In the genomic region with DNA sequence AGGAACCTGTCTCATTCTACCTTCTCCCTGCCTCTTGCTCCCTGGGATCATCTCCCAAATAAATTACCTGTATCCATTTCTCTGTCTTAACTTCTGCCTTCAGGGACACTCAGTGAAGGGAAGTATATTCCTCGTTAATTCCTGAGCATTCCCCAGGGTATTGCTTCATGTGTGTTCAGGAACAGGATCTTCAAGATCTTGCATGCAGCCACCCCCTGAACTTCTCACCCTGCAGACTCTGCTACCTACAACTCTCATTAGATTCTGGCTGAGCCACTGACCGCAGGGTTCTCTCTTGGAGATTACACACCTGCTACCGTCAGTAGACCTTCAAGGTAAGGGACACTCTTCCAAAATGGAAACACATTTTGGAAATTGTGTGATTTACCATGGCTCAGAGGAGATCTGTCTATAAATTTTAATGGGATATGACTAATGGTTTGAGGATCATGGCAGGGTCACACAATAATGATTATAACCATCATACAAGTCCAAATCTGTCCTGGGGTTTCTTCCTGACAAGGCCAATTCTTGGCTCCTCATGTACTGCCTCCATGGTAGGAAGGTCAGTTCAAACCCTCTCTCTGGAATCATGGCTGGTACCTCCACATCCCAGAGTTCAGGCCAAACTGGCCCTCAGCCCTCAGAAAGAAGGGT, we compare ENCODE assay signal across 23 cellular contexts. TPM values are rescaled to one million over a fixed set of nuclear protein-coding genes. Genes with fewer than 3 reads are reported as not detected.
DNase-seq lines count a peak whose midpoint lies in the region; ATAC-seq and TF ChIP-seq lines count a peak whose summit lies in the region.
"Had no signal": no experiment of that assay in that cellular context is flagged by ENCODE, and none has a peak within 500 bp of the region (broad histone marks: within the 10 kb centered on the region; RNA-seq: fewer than 3 reads in every experiment).

No MANE protein-coding gene starts in this region.

- H3K36me3 ChIP-seq in brain microvascular endothelial cell (replicated peaks) (no peaks in the 10 kb centered on the region), hepatocyte (replicated peaks; ENCODE audit: insufficient read depth, low read depth) (no peaks in the 10 kb centered on the region), WERI-Rb-1 (no peaks in the 10 kb centered on the region)
- H3K36me3 ChIP-seq: breast epithelium, left lung, suprapubic skin had no signal

- POLR2A ChIA-PET in activated CD4-positive, alpha-beta T cell treated with anti-CD3 and anti-CD28 coated beads for 36 hours (lab: Charles Lee): no interaction called here

- H4K20me1 ChIP-seq in hepatocyte (ENCODE audit: insufficient read depth, poor library complexity, severe bottlenecking): no peaks in the 10 kb centered on the region

- no peaks in the 10 kb centered on the region for H3K9me2 ChIP-seq in hepatocyte (replicated peaks; ENCODE audit: insufficient read depth)

- TF ChIP-seq CTCF in AG10803 (conservative IDR thresholded peaks at IDR 0.05; ENCODE audit: low read length) (no peak), brain microvascular endothelial cell (IDR thresholded peaks at IDR 0.05; ENCODE audit: low read depth, low read length, missing control alignments) (no peak), hepatocyte (IDR thresholded peaks at IDR 0.05; ENCODE audit: poor library complexity) (no peak), WERI-Rb-1 (IDR thresholded peaks at IDR 0.05; ENCODE audit: low read depth, low read length) (no peak)

- H3K36me3 Mint-ChIP-seq in activated CD4-positive, alpha-beta T cell treated with anti-CD3 and anti-CD28 coated beads for 36 hours (ENCODE audit: low read depth): no peaks in the 10 kb centered on the region

- H3K27me3 ChIP-seq in brain microvascular endothelial cell (replicated peaks) (no peaks in the 10 kb centered on the region), hepatocyte (no peaks in the 10 kb centered on the region), WERI-Rb-1 (ENCODE audit: insufficient read depth, low read depth, severe bottlenecking) (no peaks in the 10 kb centered on the region)
- H3K27me3 ChIP-seq: breast epithelium, left lung, suprapubic skin had no signal

- H3K4me3 Mint-ChIP-seq in activated CD4-positive, alpha-beta T cell treated with anti-CD3 and anti-CD28 coated beads for 36 hours: no peak overlapping the region
- H3K4me3 Mint-ChIP-seq: activated T-helper 17 cell treated with anti-CD3 and anti-CD28 coated beads, Interleukin-2, amount 50 U/mL, for 72 hours; CD4-positive, alpha-beta T cell; dendritic cell treated with granulocyte-macrophage colony-stimulating factor and Interleukin-4, amounts not matched to agents 40 ng/mL and 50 ng/mL, for 4 days; T-helper 2 cell treated with Interferon-gamma antibody and Interleukin-4, amounts not matched to agents 5 μg/mL and 100 μg/mL, for 36 hours had no signal

- H3K4me3 ChIP-seq in AG10803 (ENCODE audit: low read length) (no peak overlapping the region), brain microvascular endothelial cell (ENCODE audit: low read depth, low read length) (no peak overlapping the region), hepatocyte (no peak overlapping the region), WERI-Rb-1 (ENCODE audit: low read depth, low read length) (no peak overlapping the region)
- H3K4me3 ChIP-seq: breast epithelium, left lung, mucosa of descending colon, SK-N-MC, suprapubic skin had no signal

- no peak overlapping the region for H3K4me2 ChIP-seq in hepatocyte

- no peak overlapping the region for H2AFZ ChIP-seq in hepatocyte

- no peak overlapping the region for H3K27ac Mint-ChIP-seq in activated CD4-positive, alpha-beta T cell treated with anti-CD3 and anti-CD28 coated beads for 36 hours
- H3K27ac Mint-ChIP-seq: activated T-helper 17 cell treated with anti-CD3 and anti-CD28 coated beads, Interleukin-2, amount 50 U/mL, for 72 hours; CD4-positive, alpha-beta T cell; dendritic cell treated with granulocyte-macrophage colony-stimulating factor and Interleukin-4, amounts not matched to agents 40 ng/mL and 50 ng/mL, for 4 days; T-helper 2 cell treated with Interferon-gamma antibody and Interleukin-4, amounts not matched to agents 5 μg/mL and 100 μg/mL, for 36 hours had no signal

- peak; percentile 53 for DNase-seq in AG10803 (ENCODE audit: low read depth)
- DNase-seq in HuH-7.5 (ENCODE audit: low spot score): peak; percentile 15
- DNase-seq in brain microvascular endothelial cell: peak; percentile 43
- peak; percentile 38 for DNase-seq in hepatocyte (ENCODE audit: low spot score)
- no peak for DNase-seq in WERI-Rb-1
- no peak for DNase-seq in DMS79 (lab: John Stamatoyannopoulos, UW)
- DNase-seq in mucosa of gallbladder (ENCODE audit: low spot score): no peak
- no peak for DNase-seq in activated CD4-positive, alpha-beta T cell treated with anti-CD3 and anti-CD28 coated beads for 36 hours
- DNase-seq: activated CD4-positive, CD25-positive, alpha-beta regulatory T cell treated with anti-CD3 and anti-CD28 coated beads, Interleukin-2, amount 50 U/mL, for 72 hours; CD4-positive, alpha-beta T cell; KBM-7; left lung; mucosa of descending colon; NCI-H1105; NCI-H2107; NCI-H526; OCI-M1 had no signal

- intact Hi-C loops in activated CD4-positive, alpha-beta T cell treated with anti-CD3 and anti-CD28 coated beads for 36 hours (cut with DNase I, micrococcal nuclease): no loop called here

- no peak for ATAC-seq in activated CD4-positive, alpha-beta T cell treated with anti-CD3 and anti-CD28 coated beads for 36 hours
- ATAC-seq: activated T-helper 17 cell treated with anti-CD3 and anti-CD28 coated beads, Interleukin-2, amount 50 U/mL, for 72 hours; left lung; mucosa of descending colon had no signal

- 66% methylated on average over 3 of the region's 3 CpGs for WGBS in hepatocyte (ENCODE audit: low lambda C conversion rate, missing lambda C conversion rate)

- no peaks in the 10 kb centered on the region for H3K4me1 Mint-ChIP-seq in activated CD4-positive, alpha-beta T cell treated with anti-CD3 and anti-CD28 coated beads for 36 hours
- H3K4me1 Mint-ChIP-seq: activated T-helper 17 cell treated with anti-CD3 and anti-CD28 coated beads, Interleukin-2, amount 50 U/mL, for 72 hours had no signal

- H3K4me1 ChIP-seq in hepatocyte (ENCODE audit: insufficient read depth): no peaks in the 10 kb centered on the region
- H3K4me1 ChIP-seq: breast epithelium had no signal

- no peaks in the 10 kb centered on the region for H3K9me3 Mint-ChIP-seq in activated CD4-positive, alpha-beta T cell treated with anti-CD3 and anti-CD28 coated beads for 36 hours (ENCODE audit: low read depth)
- H3K9me3 Mint-ChIP-seq: activated T-helper 17 cell treated with anti-CD3 and anti-CD28 coated beads, Interleukin-2, amount 50 U/mL, for 72 hours; CD4-positive, alpha-beta T cell; dendritic cell treated with granulocyte-macrophage colony-stimulating factor and Interleukin-4, amounts not matched to agents 40 ng/mL and 50 ng/mL, for 4 days; T-helper 2 cell treated with Interferon-gamma antibody and Interleukin-4, amounts not matched to agents 5 μg/mL and 100 μg/mL, for 36 hours had no signal

- in situ Hi-C loops in brain microvascular endothelial cell (cut with HindIII; ENCODE audit: low pct_ligation_motif_present, low sequenced_read_pairs): no loop called here

- no peaks in the 10 kb centered on the region for H3K9me3 ChIP-seq in hepatocyte (ENCODE audit: low read depth)
- no peaks in the 10 kb centered on the region for H3K9me3 ChIP-seq in WERI-Rb-1 (ENCODE audit: severe bottlenecking)
- H3K9me3 ChIP-seq: breast epithelium, left lung, mucosa of descending colon, suprapubic skin had no signal

- H3K27me3 Mint-ChIP-seq in activated CD4-positive, alpha-beta T cell treated with anti-CD3 and anti-CD28 coated beads for 36 hours: no peaks in the 10 kb centered on the region
- H3K27me3 Mint-ChIP-seq: activated T-helper 17 cell treated with anti-CD3 and anti-CD28 coated beads, Interleukin-2, amount 50 U/mL, for 72 hours; CD4-positive, alpha-beta T cell had no signal

- CTCF ChIA-PET in activated CD4-positive, alpha-beta T cell treated with anti-CD3 and anti-CD28 coated beads for 36 hours (lab: Charles Lee): no interaction called here

- H3K27ac ChIP-seq in brain microvascular endothelial cell (no peak overlapping the region), hepatocyte (no peak overlapping the region), WERI-Rb-1 (no peak overlapping the region)
- H3K27ac ChIP-seq: left lung, SK-N-MC, suprapubic skin had no signal

- no peaks in the 10 kb centered on the region for H3K79me2 ChIP-seq in hepatocyte

RNA-seq across cellular contexts. Expression of gene UGCG, which starts 38.9 kb away (rescaled TPM):
- 107 and 109 TPM in 2 replicates for total RNA-seq in hepatocyte
- polyA plus RNA-seq in hepatocyte: 50.9 and 54.6 TPM in 2 replicates
- 44.6 TPM for total RNA-seq in mucosa of gallbladder
- total RNA-seq in activated CD4-positive, alpha-beta T cell treated with anti-CD3 and anti-CD28 coated beads for 36 hours: 10 to 100 TPM; 12.7 to 14.2 TPM

Comparison
In these comparisons a context has a peak if more than half of its experiments do, and no peak if none do; other contexts are left out.
1. DNase-seq: peak in AG10803 (single experiment), HuH-7.5 (single experiment), brain microvascular endothelial cell (single experiment) and hepatocyte (single experiment); none in WERI-Rb-1 (single experiment), DMS79 (single experiment), mucosa of gallbladder (single experiment) and activated CD4-positive, alpha-beta T cell treated with anti-CD3 and anti-CD28 coated beads for 36 hours (single experiment).